In genomic region chr11:128624269-128625170, GRCh38 we compare ENCODE assay signal across 9 cellular contexts. TPM values are rescaled to one million over a fixed set of nuclear protein-coding genes. Genes with fewer than 3 reads are reported as not detected.
DNase-seq lines count a peak whose midpoint lies in the region; ATAC-seq and TF ChIP-seq lines count a peak whose summit lies in the region.
"Had no signal": no experiment of that assay in that cellular context is flagged by ENCODE, and none has a peak within 500 bp of the region (broad histone marks: within the 10 kb centered on the region; RNA-seq: fewer than 3 reads in every experiment).

No MANE protein-coding gene starts in this region.

- H3K4me1 Mint-ChIP-seq in activated naive CD8-positive, alpha-beta T cell treated with anti-CD3 and anti-CD28 coated beads, Interleukin-2, amount 10 ng/mL, durations not matched to agents 7 days and 5 days: peaks cover 69% of the 10 kb centered on the region
- H3K4me1 Mint-ChIP-seq in mesothelial cell of epicardium: peaks cover 17% of the 10 kb centered on the region

- H3K79me2 ChIP-seq in hepatocyte: no peaks in the 10 kb centered on the region
- H3K79me2 ChIP-seq: parathyroid adenoma had no signal

- H3K4me1 ChIP-seq in hepatocyte (ENCODE audit: insufficient read depth): peaks cover 3% of the 10 kb centered on the region

- H3K27ac Mint-ChIP-seq in activated naive CD8-positive, alpha-beta T cell treated with anti-CD3 and anti-CD28 coated beads, Interleukin-2, amount 10 ng/mL, durations not matched to agents 7 days and 5 days: peak overlapping the region; percentile 92
- H3K27ac Mint-ChIP-seq in mesothelial cell of epicardium: no peak overlapping the region

- POLR2A ChIA-PET in activated naive CD8-positive, alpha-beta T cell treated with anti-CD3 and anti-CD28 coated beads, Interleukin-2, amount 10 ng/mL, durations not matched to agents 7 days and 5 days (lab: Charles Lee): interaction anchor here (0.9 to 4.3 kb wide), 20 partner anchors 12 to 334 kb away, joined by 3 to 31 read pairs (median 6); no protein-coding TSS in a partner anchor

- 75% methylated on average over 18 of the region's 18 CpGs for WGBS in hepatocyte (ENCODE audit: low lambda C conversion rate, missing lambda C conversion rate)

- H3K27ac ChIP-seq in hepatocyte: no peak overlapping the region
- H3K27ac ChIP-seq: parathyroid adenoma had no signal

- no peaks in the 10 kb centered on the region for H3K9me2 ChIP-seq in hepatocyte (replicated peaks; ENCODE audit: insufficient read depth)

- H3K36me3 Mint-ChIP-seq in activated naive CD8-positive, alpha-beta T cell treated with anti-CD3 and anti-CD28 coated beads, Interleukin-2, amount 10 ng/mL, durations not matched to agents 7 days and 5 days: no peaks in the 10 kb centered on the region
- no peaks in the 10 kb centered on the region for H3K36me3 Mint-ChIP-seq in mesothelial cell of epicardium

- H3K27me3 ChIP-seq in H7 (ENCODE audit: control insufficient read depth, insufficient read depth, low read length) (peaks cover 6% of the 10 kb centered on the region; the same call in 1 of the 2 replicates), hepatocyte (no peaks in the 10 kb centered on the region)

- peak; percentile 65 for ATAC-seq in activated naive CD8-positive, alpha-beta T cell treated with anti-CD3 and anti-CD28 coated beads, Interleukin-2, amount 10 ng/mL, durations not matched to agents 7 days and 5 days (ENCODE audit: low read depth)
- ATAC-seq in HG02840 (IDR thresholded peaks at IDR 0.05; ENCODE audit: low FRiP score, unreplicated experiment): no peak

- TF ChIP-seq CTCF in mesothelial cell of epicardium (IDR thresholded peaks at IDR 0.05; ENCODE audit: unreplicated experiment) (no peak), hepatocyte (IDR thresholded peaks at IDR 0.05; ENCODE audit: poor library complexity) (no peak)

- H3K9me3 Mint-ChIP-seq in activated naive CD8-positive, alpha-beta T cell treated with anti-CD3 and anti-CD28 coated beads, Interleukin-2, amount 10 ng/mL, durations not matched to agents 7 days and 5 days: no peaks in the 10 kb centered on the region
- H3K9me3 Mint-ChIP-seq in mesothelial cell of epicardium: no peaks in the 10 kb centered on the region

- DNase-seq in H7 (peak; percentile 64), RPMI8226 (peak; percentile 53), mesothelial cell of epicardium (ENCODE audit: low spot score in 2 of 2, unreplicated experiment in 2 of 2) (no peak), hepatocyte (ENCODE audit: low spot score) (no peak)
- DNase-seq in activated naive CD8-positive, alpha-beta T cell treated with anti-CD3 and anti-CD28 coated beads, Interleukin-2, amount 10 ng/mL, durations not matched to agents 7 days and 5 days: peak; percentile 72
- DNase-seq in stimulated activated CD8-positive, alpha-beta memory T cell treated with anti-CD3 and anti-CD28 coated beads, Interleukin-7, amount 100 ng/mL, for 4 hours (ENCODE audit: low read depth in 2 of 2): peak; percentile 27 to 43

- H3K9me3 ChIP-seq in hepatocyte (ENCODE audit: low read depth): no peaks in the 10 kb centered on the region

- H2AFZ ChIP-seq in hepatocyte: no peak overlapping the region
- H2AFZ ChIP-seq: parathyroid adenoma had no signal

- H3K27me3 Mint-ChIP-seq in activated naive CD8-positive, alpha-beta T cell treated with anti-CD3 and anti-CD28 coated beads, Interleukin-2, amount 10 ng/mL, durations not matched to agents 7 days and 5 days: no peaks in the 10 kb centered on the region
- H3K27me3 Mint-ChIP-seq in mesothelial cell of epicardium (ENCODE audit: low read depth): peaks cover 4% of the 10 kb centered on the region

- H4K20me1 ChIP-seq in hepatocyte (ENCODE audit: insufficient read depth, poor library complexity, severe bottlenecking): no peaks in the 10 kb centered on the region

- H3K4me3 ChIP-seq in GM08714 (ENCODE audit: low read length): peak overlapping the region; percentile 37; the same call in 1 of the 2 replicates
- H3K4me3 ChIP-seq in H7 (ENCODE audit: insufficient read depth, low read depth, low read length): no peak overlapping the region
- H3K4me3 ChIP-seq in hepatocyte: no peak overlapping the region

- peak overlapping the region; percentile 77 for H3K4me3 Mint-ChIP-seq in activated naive CD8-positive, alpha-beta T cell treated with anti-CD3 and anti-CD28 coated beads, Interleukin-2, amount 10 ng/mL, durations not matched to agents 7 days and 5 days
- H3K4me3 Mint-ChIP-seq in mesothelial cell of epicardium: no peak overlapping the region

- H3K36me3 ChIP-seq in H7 (replicated peaks; ENCODE audit: control insufficient read depth, insufficient read depth, low read length): no peaks in the 10 kb centered on the region
- no peaks in the 10 kb centered on the region for H3K36me3 ChIP-seq in hepatocyte (replicated peaks; ENCODE audit: insufficient read depth, low read depth)

- no peak overlapping the region for H3K4me2 ChIP-seq in hepatocyte

RNA-seq across cellular contexts. Expression of gene ETS1, which starts 37.2 kb away (rescaled TPM):
- 23.8 and 24.1 TPM in 2 replicates for total RNA-seq in H7 (2014; rRNA removed; shearing (Covaris generic))
- 100 to 1,000 TPM; 568 to 580 TPM for total RNA-seq in activated naive CD8-positive, alpha-beta T cell treated with anti-CD3 and anti-CD28 coated beads, Interleukin-2, amount 10 ng/mL, durations not matched to agents 7 days and 5 days
- total RNA-seq in mesothelial cell of epicardium (29.7 to 30.0 TPM (median 30.0 TPM) in 3 replicates), hepatocyte (19.7 and 21.8 TPM in 2 replicates)
- polyA plus RNA-seq in hepatocyte: 6.6 and 6.7 TPM in 2 replicates

Comparison
In these comparisons a context has a peak if more than half of its experiments do, and no peak if none do; other contexts are left out.
1. DNase-seq: peak in H7 (single experiment), RPMI8226 (single experiment), activated naive CD8-positive, alpha-beta T cell treated with anti-CD3 and anti-CD28 coated beads, Interleukin-2, amount 10 ng/mL, durations not matched to agents 7 days and 5 days (single experiment) and stimulated activated CD8-positive, alpha-beta memory T cell treated with anti-CD3 and anti-CD28 coated beads, Interleukin-7, amount 100 ng/mL, for 4 hours (2 of 2); none in mesothelial cell of epicardium (0 of 2) and hepatocyte (single experiment).
2. RNA of gene ETS1, which starts 37.2 kb away (total RNA-seq): 568 to 580 TPM in activated naive CD8-positive, alpha-beta T cell treated with anti-CD3 and anti-CD28 coated beads, Interleukin-2, amount 10 ng/mL, durations not matched to agents 7 days and 5 days; 29.7 to 30.0 TPM in mesothelial cell of epicardium, 23.8 to 24.1 TPM in H7 and 19.7 to 21.8 TPM in hepatocyte; every median in the first group is over 10 times any median in the second.